ENCODE assay signal across 30 cellular contexts in genomic region chr7:135769403-135769802, GRCh38. TPM values are rescaled to one million over a fixed set of nuclear protein-coding genes. Genes with fewer than 3 reads are reported as not detected.
A peak's percentile ranks its signal among the peaks of the same experiment; 100 is the strongest.
DNase-seq lines count a peak whose midpoint lies in the region; ATAC-seq and TF ChIP-seq lines count a peak whose summit lies in the region.
"Had no signal": no experiment of that assay in that cellular context is flagged by ENCODE, and none has a peak within 500 bp of the region (broad histone marks: within the 10 kb centered on the region; RNA-seq: fewer than 3 reads in every experiment).

No MANE protein-coding gene starts in this region.

- no peak overlapping the region for H3K4me3 Mint-ChIP-seq in GM23338
- no peak overlapping the region for H3K4me3 Mint-ChIP-seq in activated T-cell treated with anti-CD3 and anti-CD28 coated beads, Interleukin-2, amount 50 U/mL, for 72 hours
- H3K4me3 Mint-ChIP-seq: activated naive CD8-positive, alpha-beta T cell; memory B cell; stimulated activated naive CD8-positive, alpha-beta T cell treated with anti-CD3 and anti-CD28 coated beads, Interleukin-15, Interleukin-2, amounts not matched to agents 100 ng/mL and 50 ng/mL, for 24 hours; type B pancreatic cell had no signal

- no peaks in the 10 kb centered on the region; the same call in 2 of the 3 replicates for H3K9me3 Mint-ChIP-seq in GM23338
- H3K9me3 Mint-ChIP-seq in activated T-cell treated with anti-CD3 and anti-CD28 coated beads, Interleukin-2, amount 50 U/mL, for 72 hours = no peaks in the 10 kb centered on the region
- H3K9me3 Mint-ChIP-seq: stimulated activated naive CD8-positive, alpha-beta T cell treated with anti-CD3 and anti-CD28 coated beads, Interleukin-15, Interleukin-2, amounts not matched to agents 100 ng/mL and 50 ng/mL, for 24 hours had no signal

- no peak overlapping the region; the same call in 1 of the 2 replicates for H3K27ac Mint-ChIP-seq in GM23338
- H3K27ac Mint-ChIP-seq in activated T-cell treated with anti-CD3 and anti-CD28 coated beads, Interleukin-2, amount 50 U/mL, for 72 hours = no peak overlapping the region
- H3K27ac Mint-ChIP-seq: activated naive CD8-positive, alpha-beta T cell; memory B cell; stimulated activated naive CD8-positive, alpha-beta T cell treated with anti-CD3 and anti-CD28 coated beads, Interleukin-15, Interleukin-2, amounts not matched to agents 100 ng/mL and 50 ng/mL, for 24 hours; type B pancreatic cell had no signal

- H3K27me3 Mint-ChIP-seq in GM23338 (ENCODE audit: insufficient read depth, low read depth, poor library complexity) = peaks cover 10% of the 10 kb centered on the region
- H3K27me3 Mint-ChIP-seq in activated T-cell treated with anti-CD3 and anti-CD28 coated beads, Interleukin-2, amount 50 U/mL, for 72 hours (ENCODE audit: low read depth) = peaks cover 21% of the 10 kb centered on the region

- H3K36me3 ChIP-seq in GM23338 (ENCODE audit: insufficient read depth) (no peaks in the 10 kb centered on the region), right atrium auricular region (no peaks in the 10 kb centered on the region), gastrocnemius medialis (no peaks in the 10 kb centered on the region)
- H3K36me3 ChIP-seq: BLaER1 treated with 17β-estradiol and CSF1 and Interleukin-3, amounts not matched to agents 10 nM and 100 nM; MG63 had no signal

- intact Hi-C loops in dorsolateral prefrontal cortex (cut with DNase I) (no loop called here), gastrocnemius medialis (cut with DNase I; ENCODE audit: low total_unique reads) (no loop called here)

- DNase-seq in GM23338 (ENCODE audit: low spot score) (no peak), dorsolateral prefrontal cortex (no peak), right atrium auricular region (ENCODE audit: low spot score) (no peak), gastrocnemius medialis (no peak), RWPE1 (ENCODE audit: low spot score) (no peak), DMS 273 (lab: John Stamatoyannopoulos, UW; ENCODE audit: unreplicated experiment) (no peak), NCI-H2227 treated with DMSO at 0.1 percent for 48 hours (lab: John Stamatoyannopoulos, UW) (no peak)
- DNase-seq in activated T-cell treated with anti-CD3 and anti-CD28 coated beads, Interleukin-2, amount 50 U/mL, for 72 hours = no peak
- DNase-seq: activated CD4-positive, alpha-beta T cell treated with anti-CD3 and anti-CD28 coated beads for 4 hours; activated effector memory CD4-positive, alpha-beta T cell treated with Interleukin-2 at 50 U/mL for 16 hours; activated T-cell treated with anti-CD3 and anti-CD28 coated beads for 4 hours; Caco-2; DMS79; GF-D8; KBM-7; MG63; NCI-H2081; NCI-H774; psoas muscle had no signal

- H3K36me3 Mint-ChIP-seq in GM23338 (ENCODE audit: low read depth) = no peaks in the 10 kb centered on the region
- no peaks in the 10 kb centered on the region for H3K36me3 Mint-ChIP-seq in activated T-cell treated with anti-CD3 and anti-CD28 coated beads, Interleukin-2, amount 50 U/mL, for 72 hours (ENCODE audit: insufficient read depth in 2 of 2)
- H3K36me3 Mint-ChIP-seq: activated naive CD8-positive, alpha-beta T cell; memory B cell; type B pancreatic cell had no signal

- H4K20me1 ChIP-seq in GM23338 (replicated peaks; ENCODE audit: insufficient read depth) = no peaks in the 10 kb centered on the region
- H4K20me1 ChIP-seq: BLaER1 treated with 17β-estradiol and CSF1 and Interleukin-3, amounts not matched to agents 10 nM and 100 nM had no signal

- H3K79me2 ChIP-seq in GM23338 (replicated peaks; ENCODE audit: insufficient read depth) = no peaks in the 10 kb centered on the region

- CTCF ChIA-PET in RWPE1 (lab: Yijun Ruan, JAX) = no interaction called here

- POLR2A ChIA-PET in RWPE1 (lab: Yijun Ruan, JAX; ENCODE audit: low non-redundant PET) = no interaction called here

- no peaks in the 10 kb centered on the region for H3F3A ChIP-seq in GM23338 (replicated peaks; ENCODE audit: low read depth)

- ATAC-seq in GM23338 (no peak), gastrocnemius medialis (peak; percentile 25 to 72)
- ATAC-seq in activated T-cell treated with anti-CD3 and anti-CD28 coated beads, Interleukin-2, amount 50 U/mL, for 72 hours (replicated peaks in 1 of 2) = no peak

- no peaks in the 10 kb centered on the region for H3K27me3 ChIP-seq in GM23338 (ENCODE audit: insufficient read depth)
- H3K27me3 ChIP-seq in dorsolateral prefrontal cortex = peaks cover 0 to 34% (median 0%) of the 10 kb centered on the region in 45 donors
- no peaks in the 10 kb centered on the region for H3K27me3 ChIP-seq in right atrium auricular region
- H3K27me3 ChIP-seq in gastrocnemius medialis = no peaks in the 10 kb centered on the region
- H3K27me3 ChIP-seq: BLaER1 treated with 17β-estradiol and CSF1 and Interleukin-3, amounts not matched to agents 10 nM and 100 nM; MG63 had no signal

- peaks cover 26% of the 10 kb centered on the region for H3K4me1 Mint-ChIP-seq in GM23338
- no peaks in the 10 kb centered on the region for H3K4me1 Mint-ChIP-seq in activated T-cell treated with anti-CD3 and anti-CD28 coated beads, Interleukin-2, amount 50 U/mL, for 72 hours (ENCODE audit: low read depth)

- H3K27ac ChIP-seq in GM23338 (ENCODE audit: low read depth) (no peak overlapping the region), dorsolateral prefrontal cortex (peak overlapping the region in 33 of 59 donors; percentile 0 to 80 (median 54)), right atrium auricular region (peak overlapping the region; percentile 61 to 75), gastrocnemius medialis (peak overlapping the region in 1 of 4 donors; percentile 27), RWPE1 (no peak overlapping the region)
- H3K27ac ChIP-seq: BLaER1 treated with 17β-estradiol and CSF1 and Interleukin-3, amounts not matched to agents 10 nM and 100 nM; psoas muscle had no signal

- no peaks in the 10 kb centered on the region for H3K9me2 ChIP-seq in GM23338 (ENCODE audit: insufficient read depth)

- H2AFZ ChIP-seq in GM23338 = 0 out of 2 replicates have a peak overlapping the region, but pooled peaks have one; percentile 14

- H3K9me3 ChIP-seq in right atrium auricular region (no peaks in the 10 kb centered on the region), gastrocnemius medialis (no peaks in the 10 kb centered on the region)
- H3K9me3 ChIP-seq: BLaER1 treated with 17β-estradiol and CSF1 and Interleukin-3, amounts not matched to agents 10 nM and 100 nM; Caco-2; MG63; psoas muscle had no signal

- H3K4me1 ChIP-seq in GM23338 (ENCODE audit: insufficient read depth) (no peaks in the 10 kb centered on the region), right atrium auricular region (peaks cover 0 to 34% of the 10 kb centered on the region in 2 donors), gastrocnemius medialis (peaks cover 13 to 26% of the 10 kb centered on the region in 2 donors)

- no peak for TF ChIP-seq POLR2A in gastrocnemius medialis (IDR thresholded peaks at IDR 0.05)

- in situ Hi-C loops in gastrocnemius medialis (cut with MboI; ENCODE audit: low sequenced_read_pairs in 4 of 4) = no loop called here

- H3K4me3 ChIP-seq in GM23338 (no peak overlapping the region), dorsolateral prefrontal cortex (no peak overlapping the region), right atrium auricular region (no peak overlapping the region), gastrocnemius medialis (no peak overlapping the region)
- H3K4me3 ChIP-seq: BLaER1 treated with 17β-estradiol and CSF1 and Interleukin-3, amounts not matched to agents 10 nM and 100 nM; MG63; psoas muscle; skin epidermis had no signal

- H3K4me2 ChIP-seq in GM23338 = no peak overlapping the region
- H3K4me2 ChIP-seq: BLaER1 treated with 17β-estradiol and CSF1 and Interleukin-3, amounts not matched to agents 10 nM and 100 nM had no signal

- no peak for TF ChIP-seq CTCF in GM23338 (conservative IDR thresholded peaks at IDR 0.05; ENCODE audit: low read depth in 2 of 2)
- TF ChIP-seq CTCF in dorsolateral prefrontal cortex (IDR thresholded peaks at IDR 0.05 in 54 of 56, conservative IDR thresholded peaks at IDR 0.05 in 2 of 56; ENCODE audit: low read depth in 1 of 56, partially characterized antibody in 56 of 56) = no peak
- TF ChIP-seq CTCF in right atrium auricular region (IDR thresholded peaks at IDR 0.05) = no peak
- no peak for TF ChIP-seq CTCF in gastrocnemius medialis (IDR thresholded peaks at IDR 0.05 in 4 of 5, conservative IDR thresholded peaks at IDR 0.05 in 1 of 5)
- TF ChIP-seq CTCF in RWPE1 (conservative IDR thresholded peaks at IDR 0.05; ENCODE audit: low read depth) = no peak

TF ChIP-seq in GM23338, 12 proteins besides CTCF, POLR2A, EP300 and RAD21 (continues in another document):
- TF ChIP-seq JUNB (IDR thresholded peaks at IDR 0.05; ENCODE audit: unreplicated experiment) (no peak), ZNF331 (CRISPR knock-in tag; IDR thresholded peaks at IDR 0.05; ENCODE audit: low read depth) (no peak), EZH2phosphoT487 (IDR thresholded peaks at IDR 0.05; ENCODE audit: unreplicated experiment) (no peak), NANOG (IDR thresholded peaks at IDR 0.05; ENCODE audit: borderline replicate concordance) (no peak), ETS1 (IDR thresholded peaks at IDR 0.05) (no peak)

RNA-seq across cellular contexts. Expression of gene FAM180A, which starts 20.8 kb away (rescaled TPM):
- total RNA-seq in GM23338 (2014; rRNA removed; shearing (Covaris generic)) = not detected in 2 replicates
- not detected in 2 replicates for polyA plus RNA-seq in GM23338 (2016; fragmentation: Nextera tagmentation; extraction: Ambion mirVana)
- total RNA-seq in dorsolateral prefrontal cortex = 1 to 10 TPM in 5 of 120 experiments, under 1 TPM in 53, not detected in 62; 0.26 to 1.8 (median 0.53) TPM
- 1 to 10 TPM; 4.0 to 5.9 TPM for total RNA-seq in right atrium auricular region
- 1 to 10 TPM in 2 of 4 donors, under 1 TPM in 1, not detected in 1; 0.65 to 1.9 (median 1.4) TPM for total RNA-seq in gastrocnemius medialis
- not detected for total RNA-seq in activated T-cell treated with anti-CD3 and anti-CD28 coated beads, Interleukin-2, amount 50 U/mL, for 72 hours
- total RNA-seq: Caco-2; endothelial cell of umbilical vein; HT1080; kidney epithelial cell; OCI-LY7; T-helper 2 cell treated with Interferon-gamma antibody and Interleukin-4, amounts not matched to agents 100 ng/mL and 5 ng/mL, for 36 hours had no signal
- polyA plus RNA-seq: endothelial cell of umbilical vein had no signal

RNA-seq across cellular contexts. Expression of gene SLC13A4, which starts 41.4 kb away (rescaled TPM):
- 1.7 and 2.4 TPM in 2 replicates for total RNA-seq in GM23338 (2014; rRNA removed; shearing (Covaris generic))
- polyA plus RNA-seq in GM23338 (2016; fragmentation: Nextera tagmentation; extraction: Ambion mirVana) = 2.3 TPM in 2 replicates
- total RNA-seq in dorsolateral prefrontal cortex (10 to 100 TPM in 20 of 120 experiments, 1 to 10 TPM in 40, under 1 TPM in 36, not detected in 24; 0.07 to 39.2 (median 1.7) TPM), right atrium auricular region (under 1 TPM in 1 of 2 donors, not detected in 1; 0.12 TPM), gastrocnemius medialis (not detected)
- total RNA-seq in activated T-cell treated with anti-CD3 and anti-CD28 coated beads, Interleukin-2, amount 50 U/mL, for 72 hours = not detected
- total RNA-seq: Caco-2; endothelial cell of umbilical vein; HT1080; OCI-LY7; psoas muscle; T-helper 2 cell treated with Interferon-gamma antibody and Interleukin-4, amounts not matched to agents 100 ng/mL and 5 ng/mL, for 36 hours had no signal
- polyA plus RNA-seq: endothelial cell of umbilical vein had no signal

Comparison
In these comparisons a context has a peak if more than half of its experiments do, and no peak if none do; other contexts are left out.
1. ATAC-seq: peak in gastrocnemius medialis (2 of 2); none in GM23338 (single experiment) and activated T-cell treated with anti-CD3 and anti-CD28 coated beads, Interleukin-2, amount 50 U/mL, for 72 hours (0 of 2).
2. H3K27ac ChIP-seq: peak in dorsolateral prefrontal cortex (33 of 59) and right atrium auricular region (2 of 2); none in GM23338 (single experiment) and RWPE1 (single experiment).